8 cellular contexts compared by ENCODE assay signal in genomic region chr1:161165742-161166668, GRCh38. TPM values are rescaled to one million over a fixed set of nuclear protein-coding genes. Genes with fewer than 3 reads are reported as not detected.
A peak's percentile ranks its signal among the peaks of the same experiment; 100 is the strongest.
DNase-seq lines count a peak whose midpoint lies in the region; ATAC-seq and TF ChIP-seq lines count a peak whose summit lies in the region.

TSS of gene PPOX (plus strand) at chr1:161166426. CDS start at chr1:161166848, 422 bp downstream.

- H3K4me3 Mint-ChIP-seq in activated naive CD4-positive, alpha-beta T cell treated with anti-CD3 and anti-CD28 coated beads, Interleukin-2, amount 50 U/mL, for 24 hours: peak within 1 kb of the TSS; percentile 90

- H3K27ac Mint-ChIP-seq in activated naive CD4-positive, alpha-beta T cell treated with anti-CD3 and anti-CD28 coated beads, Interleukin-2, amount 50 U/mL, for 24 hours: peak within 1 kb of the TSS; percentile 65

- peak within 1 kb of the TSS; percentile 67 to 74 for H3K4me3 ChIP-seq in testis

- no peaks in the 10 kb centered on the region for H3K27me3 ChIP-seq in testis

- no peaks in the 10 kb centered on the region for H3K36me3 ChIP-seq in testis (ENCODE audit: low read depth, missing control alignments)

- intact Hi-C loops in testis (cut with DNase I; ENCODE audit: low total_unique reads): no loop called here

- TF ChIP-seq CTCF in omental fat pad (IDR thresholded peaks at IDR 0.05) (no peak), testis (IDR thresholded peaks at IDR 0.05) (peak; percentile 34 to 49 (median 36))

- H3K9me3 Mint-ChIP-seq in activated naive CD4-positive, alpha-beta T cell treated with anti-CD3 and anti-CD28 coated beads, Interleukin-2, amount 50 U/mL, for 24 hours: no peaks in the 10 kb centered on the region

- H3K4me1 ChIP-seq in testis: peaks cover 9% of the 10 kb centered on the region

- peak within 1 kb of the TSS; percentile 83 to 86 for H3K27ac ChIP-seq in testis

- no peaks in the 10 kb centered on the region for H3K27me3 Mint-ChIP-seq in activated naive CD4-positive, alpha-beta T cell treated with anti-CD3 and anti-CD28 coated beads, Interleukin-2, amount 50 U/mL, for 24 hours

- ATAC-seq in HG02610 (IDR thresholded peaks at IDR 0.05; ENCODE audit: unreplicated experiment) (peak; percentile 95), SK-N-SH treated with all-trans-retinoic acid at 6 μM for 48 hours (peak; percentile 96), omental fat pad (ENCODE audit: low FRiP score) (peak; percentile 99)

- H3K36me3 Mint-ChIP-seq in activated naive CD4-positive, alpha-beta T cell treated with anti-CD3 and anti-CD28 coated beads, Interleukin-2, amount 50 U/mL, for 24 hours: peaks cover 7% of the 10 kb centered on the region

- peak; percentile 85 for TF ChIP-seq POLR2A in GM10847 (IDR thresholded peaks at IDR 0.05; ENCODE audit: extremely low read depth, insufficient read length)
- peak; percentile 51 for TF ChIP-seq POLR2A in testis (IDR thresholded peaks at IDR 0.05)

- H3K4me1 Mint-ChIP-seq in activated naive CD4-positive, alpha-beta T cell treated with anti-CD3 and anti-CD28 coated beads, Interleukin-2, amount 50 U/mL, for 24 hours: peaks cover 60% of the 10 kb centered on the region

- peak; percentile 98 for DNase-seq in NCI-H1092 (lab: John Stamatoyannopoulos, UW)
- peak; percentile 91 for DNase-seq in glomerular endothelial cell (ENCODE audit: extremely low read depth, low read depth, low spot score)
- DNase-seq in omental fat pad (ENCODE audit: low spot score): peak; percentile 86
- peak; percentile 99 for DNase-seq in testis

- H3K9me3 ChIP-seq in testis: no peaks in the 10 kb centered on the region

- 0% methylated on average over 40 to 54 of the region's 54 CpGs for WGBS in testis, 2 donors

TF ChIP-seq in SK-N-SH treated with all-trans-retinoic acid at 6 μM for 48 hours, 23 proteins besides CTCF, POLR2A, EP300 and RAD21:
- TF ChIP-seq OSR1 (CRISPR knock-in tag; IDR thresholded peaks at IDR 0.05): no peak
- no peak for TF ChIP-seq TCF4 (CRISPR knock-in tag; IDR thresholded peaks at IDR 0.05; ENCODE audit: borderline replicate concordance)
- no peak for TF ChIP-seq ZNF565 (CRISPR knock-in tag; conservative IDR thresholded peaks at IDR 0.05; ENCODE audit: low read depth)
- TF ChIP-seq, protein P1, sequence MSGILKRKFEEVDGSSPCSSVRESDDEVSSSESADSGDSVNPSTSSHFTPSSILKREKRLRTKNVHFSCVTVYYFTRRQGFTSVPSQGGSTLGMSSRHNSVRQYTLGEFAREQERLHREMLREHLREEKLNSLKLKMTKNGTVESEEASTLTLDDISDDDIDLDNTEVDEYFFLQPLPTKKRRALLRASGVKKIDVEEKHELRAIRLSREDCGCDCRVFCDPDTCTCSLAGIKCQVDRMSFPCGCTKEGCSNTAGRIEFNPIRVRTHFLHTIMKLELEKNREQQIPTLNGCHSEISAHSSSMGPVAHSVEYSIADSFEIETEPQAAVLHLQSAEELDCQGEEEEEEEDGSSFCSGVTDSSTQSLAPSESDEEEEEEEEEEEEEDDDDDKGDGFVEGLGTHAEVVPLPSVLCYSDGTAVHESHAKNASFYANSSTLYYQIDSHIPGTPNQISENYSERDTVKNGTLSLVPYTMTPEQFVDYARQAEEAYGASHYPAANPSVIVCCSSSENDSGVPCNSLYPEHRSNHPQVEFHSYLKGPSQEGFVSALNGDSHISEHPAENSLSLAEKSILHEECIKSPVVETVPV (CRISPR knock-in tag; IDR thresholded peaks at IDR 0.05): no peak
- TF ChIP-seq PATZ1 (CRISPR knock-in tag; IDR thresholded peaks at IDR 0.05; ENCODE audit: borderline replicate concordance): no peak
- no peak for TF ChIP-seq ZNF70 (CRISPR knock-in tag; IDR thresholded peaks at IDR 0.05)
- no peak for TF ChIP-seq RARB (CRISPR knock-in tag; IDR thresholded peaks at IDR 0.05)
- TF ChIP-seq ARNTL (CRISPR knock-in tag; IDR thresholded peaks at IDR 0.05; ENCODE audit: borderline replicate concordance, low read depth): no peak
- TF ChIP-seq ZFP3 (CRISPR knock-in tag; IDR thresholded peaks at IDR 0.05): no peak
- TF ChIP-seq BACH2 (CRISPR knock-in tag; IDR thresholded peaks at IDR 0.05; ENCODE audit: borderline replicate concordance): no peak
- no peak for TF ChIP-seq SNAI2 (CRISPR knock-in tag; IDR thresholded peaks at IDR 0.05)
- TF ChIP-seq CSDC2 (CRISPR knock-in tag; IDR thresholded peaks at IDR 0.05): no peak
- no peak for TF ChIP-seq TSHZ2 (CRISPR knock-in tag; IDR thresholded peaks at IDR 0.05)
- no peak for TF ChIP-seq TOX (CRISPR knock-in tag; IDR thresholded peaks at IDR 0.05; ENCODE audit: borderline replicate concordance)
- TF ChIP-seq GLIS3 (CRISPR knock-in tag; IDR thresholded peaks at IDR 0.05): no peak
- TF ChIP-seq ZNF8 (CRISPR knock-in tag; IDR thresholded peaks at IDR 0.05): no peak
- no peak for TF ChIP-seq ESRRG (CRISPR knock-in tag; IDR thresholded peaks at IDR 0.05)
- no peak for TF ChIP-seq PPARA (CRISPR knock-in tag; IDR thresholded peaks at IDR 0.05; ENCODE audit: borderline replicate concordance)
- no peak for TF ChIP-seq ISL1 (CRISPR knock-in tag; IDR thresholded peaks at IDR 0.05)
- TF ChIP-seq, protein P2, sequence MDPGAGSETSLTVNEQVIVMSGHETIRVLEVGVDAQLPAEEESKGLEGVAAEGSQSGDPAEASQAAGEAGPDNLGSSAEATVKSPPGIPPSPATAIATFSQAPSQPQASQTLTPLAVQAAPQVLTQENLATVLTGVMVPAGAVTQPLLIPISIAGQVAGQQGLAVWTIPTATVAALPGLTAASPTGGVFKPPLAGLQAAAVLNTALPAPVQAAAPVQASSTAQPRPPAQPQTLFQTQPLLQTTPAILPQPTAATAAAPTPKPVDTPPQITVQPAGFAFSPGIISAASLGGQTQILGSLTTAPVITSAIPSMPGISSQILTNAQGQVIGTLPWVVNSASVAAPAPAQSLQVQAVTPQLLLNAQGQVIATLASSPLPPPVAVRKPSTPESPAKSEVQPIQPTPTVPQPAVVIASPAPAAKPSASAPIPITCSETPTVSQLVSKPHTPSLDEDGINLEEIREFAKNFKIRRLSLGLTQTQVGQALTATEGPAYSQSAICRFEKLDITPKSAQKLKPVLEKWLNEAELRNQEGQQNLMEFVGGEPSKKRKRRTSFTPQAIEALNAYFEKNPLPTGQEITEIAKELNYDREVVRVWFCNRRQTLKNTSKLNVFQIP (CRISPR knock-in tag; IDR thresholded peaks at IDR 0.05; ENCODE audit: borderline replicate concordance, low read depth): no peak

RNA-seq across cellular contexts. Expression of gene PPOX, which starts in this region (rescaled TPM):
- total RNA-seq in glomerular endothelial cell (17.2 and 23.5 TPM in 2 replicates), omental fat pad (10 to 100 TPM; 12.5 to 28.4 (median 13.8) TPM), testis (10 to 100 TPM; 19.5 to 24.8 TPM)
- 20.5 TPM for polyA plus RNA-seq in testis (ENCODE audit: insufficient read depth, low read depth, low replicate concordance)

Comparison
In these comparisons a context has a peak if more than half of its experiments do, and no peak if none do; other contexts are left out.
1. Peak in every context shown above with its lines: DNase-seq, ATAC-seq, H3K4me3 ChIP-seq and H3K27ac ChIP-seq.
2. CTCF ChIP-seq: peak in testis (3 of 3); none in omental fat pad (0 of 3).